ENCODE assay signal across 2 cellular contexts in the genomic region with DNA sequence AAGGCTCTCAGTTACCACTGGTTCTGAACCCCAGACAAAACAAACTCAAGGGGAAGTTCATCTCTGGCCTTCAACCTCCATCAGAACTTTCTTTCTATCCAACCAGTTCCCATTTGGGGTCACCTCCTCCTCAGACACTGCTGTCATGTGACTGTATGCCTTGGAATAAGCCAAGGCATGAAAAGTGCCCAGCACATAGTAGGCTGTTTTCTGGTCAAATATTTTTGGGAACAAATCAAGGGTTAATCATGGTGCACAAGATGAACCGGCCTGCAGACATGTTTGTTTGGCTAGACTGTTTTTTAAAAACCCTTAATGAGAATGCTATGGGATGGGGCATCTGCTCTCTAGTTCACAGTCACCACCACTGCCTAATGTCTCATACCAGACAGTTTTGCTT.
A peak's percentile ranks its signal among the peaks of the same experiment; 100 is the strongest.
TF ChIP-seq lines count a peak whose summit lies in the region.

No MANE protein-coding gene starts in this region.

TF ChIP-seq in HepG2, 621 proteins besides CTCF, POLR2A, EP300 and RAD21:
- TF ChIP-seq, protein P1, sequence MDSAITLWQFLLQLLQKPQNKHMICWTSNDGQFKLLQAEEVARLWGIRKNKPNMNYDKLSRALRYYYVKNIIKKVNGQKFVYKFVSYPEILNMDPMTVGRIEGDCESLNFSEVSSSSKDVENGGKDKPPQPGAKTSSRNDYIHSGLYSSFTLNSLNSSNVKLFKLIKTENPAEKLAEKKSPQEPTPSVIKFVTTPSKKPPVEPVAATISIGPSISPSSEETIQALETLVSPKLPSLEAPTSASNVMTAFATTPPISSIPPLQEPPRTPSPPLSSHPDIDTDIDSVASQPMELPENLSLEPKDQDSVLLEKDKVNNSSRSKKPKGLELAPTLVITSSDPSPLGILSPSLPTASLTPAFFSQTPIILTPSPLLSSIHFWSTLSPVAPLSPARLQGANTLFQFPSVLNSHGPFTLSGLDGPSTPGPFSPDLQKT (CRISPR knock-in tag; IDR thresholded peaks at IDR 0.05; ENCODE audit: borderline replicate concordance) = no peak
- TF ChIP-seq PAWR (CRISPR knock-in tag; IDR thresholded peaks at IDR 0.05; ENCODE audit: borderline replicate concordance) (no peak), NFE2L1 (CRISPR knock-in tag; IDR thresholded peaks at IDR 0.05; ENCODE audit: borderline replicate concordance) (no peak), SCMH1 (CRISPR knock-in tag; IDR thresholded peaks at IDR 0.05; ENCODE audit: borderline replicate concordance) (no peak), KLF6 (CRISPR knock-in tag; IDR thresholded peaks at IDR 0.05) (no peak), ZKSCAN1 (IDR thresholded peaks at IDR 0.05; ENCODE audit: low read length) (peak; percentile 87), ZSCAN30 (CRISPR knock-in tag; IDR thresholded peaks at IDR 0.05) (no peak), YEATS2 (CRISPR knock-in tag; IDR thresholded peaks at IDR 0.05; ENCODE audit: borderline replicate concordance) (no peak)

TF ChIP-seq in K562, 482 proteins besides CTCF, POLR2A, EP300 and RAD21:
- no peak for TF ChIP-seq KLF1 (tag; IDR thresholded peaks at IDR 0.05)
- TF ChIP-seq TFE3 (CRISPR knock-in tag; IDR thresholded peaks at IDR 0.05) = 0 out of 2 replicates have a peak, but pooled peaks have one; percentile 5
- peak; percentile 95 for TF ChIP-seq ZKSCAN1 (IDR thresholded peaks at IDR 0.05; ENCODE audit: low read depth, low read length)
